10 cellular contexts compared by ENCODE assay signal in the genomic region with DNA sequence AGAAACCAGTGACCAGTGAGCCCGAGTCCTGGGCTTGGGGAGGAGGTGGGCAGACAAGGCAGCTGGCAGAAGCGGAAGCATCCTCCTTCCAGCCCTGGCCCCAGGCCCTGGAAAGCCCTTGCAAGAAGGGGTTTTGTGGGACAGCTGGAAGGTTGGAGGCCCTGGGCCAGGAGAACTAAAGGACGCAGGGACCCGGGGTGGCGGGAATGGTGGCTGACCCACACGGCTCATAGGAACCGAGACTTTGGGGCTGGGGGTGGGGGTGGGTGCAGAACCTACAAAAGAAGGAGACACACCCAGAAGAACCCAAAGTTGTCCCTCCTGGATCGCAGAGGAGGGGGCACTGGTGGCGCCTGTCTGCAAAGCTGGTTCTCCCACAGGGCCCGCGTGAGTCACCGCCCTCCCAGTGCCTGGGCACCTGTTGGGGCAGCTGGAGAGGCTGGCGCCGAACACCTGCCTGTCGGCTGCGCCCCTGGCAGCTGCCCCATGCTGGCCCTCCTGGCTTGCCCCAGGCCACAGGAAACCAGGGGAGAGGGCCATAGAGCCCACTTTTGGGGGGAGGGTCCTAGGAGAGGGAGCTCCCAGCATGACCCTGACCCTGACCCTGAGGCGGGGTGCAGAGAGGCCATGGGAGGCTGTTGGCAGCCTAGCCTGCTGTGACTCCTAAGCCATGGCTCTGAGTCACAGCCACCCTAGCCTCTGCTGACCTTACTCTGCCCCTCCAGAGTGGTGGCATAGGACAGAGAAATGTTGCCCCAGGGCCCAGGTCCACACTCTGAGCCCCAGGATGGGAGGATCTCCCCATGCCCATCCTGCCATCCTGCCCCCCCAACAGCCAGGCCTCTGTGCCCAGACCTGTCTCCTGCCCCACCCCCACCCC. TPM values are rescaled to one million over a fixed set of nuclear protein-coding genes. Genes with fewer than 3 reads are reported as not detected.
DNase-seq lines count a peak whose midpoint lies in the region; ATAC-seq and TF ChIP-seq lines count a peak whose summit lies in the region.
"Had no signal": no experiment of that assay in that cellular context is flagged by ENCODE, and none has a peak within 500 bp of the region (broad histone marks: within the 10 kb centered on the region; RNA-seq: fewer than 3 reads in every experiment).

No MANE protein-coding gene starts in this region.

- H3K27me3 ChIP-seq in Peyer's patch = no peaks in the 10 kb centered on the region
- H3K27me3 ChIP-seq in subcutaneous abdominal adipose tissue (ENCODE audit: control insufficient read depth in 5 of 5, insufficient read depth in 4 of 5, low read length in 5 of 5) = no peaks in the 10 kb centered on the region
- peaks cover 9% of the 10 kb centered on the region for H3K27me3 ChIP-seq in effector memory CD4-positive, alpha-beta T cell (replicated peaks; ENCODE audit: control insufficient read depth, insufficient read depth, low read length, poor library complexity, severe bottlenecking)
- H3K27me3 ChIP-seq: SJSA1 had no signal

- H3K36me3 ChIP-seq in HEK293 (ENCODE audit: control insufficient read depth in 2 of 2, insufficient read depth in 1 of 2, low read length in 2 of 2) (peaks cover 8 to 49% of the 10 kb centered on the region in 2 experiments; a peak in 2 of 3 replicates), Peyer's patch (peaks cover 0 to 31% (median 0%) of the 10 kb centered on the region in 3 donors), subcutaneous abdominal adipose tissue (ENCODE audit: control insufficient read depth in 5 of 5, insufficient read depth in 5 of 5, low read length in 5 of 5) (peaks cover 0 to 37% (median 29%) of the 10 kb centered on the region in 5 donors)
- H3K36me3 ChIP-seq in effector memory CD4-positive, alpha-beta T cell (ENCODE audit: control insufficient read depth, insufficient read depth, low read length) = peaks cover 4% of the 10 kb centered on the region

- H3K4me1 ChIP-seq in HEK293 (ENCODE audit: control insufficient read depth, insufficient read depth, low read length) (peaks cover 9% of the 10 kb centered on the region; the same call in 1 of the 2 replicates), Peyer's patch (peaks cover 0 to 45% (median 15%) of the 10 kb centered on the region in 4 donors), subcutaneous abdominal adipose tissue (ENCODE audit: control insufficient read depth in 5 of 5, insufficient read depth in 5 of 5, low read length in 5 of 5) (peaks cover 0 to 50% (median 45%) of the 10 kb centered on the region in 5 donors)
- H3K4me1 ChIP-seq in effector memory CD4-positive, alpha-beta T cell (ENCODE audit: control insufficient read depth, insufficient read depth, low read length, poor library complexity, severe bottlenecking) = peaks cover 14% of the 10 kb centered on the region

- peak; percentile 1 for ATAC-seq in Right ventricle myocardium superior (ENCODE audit: poor library complexity)
- no peak for ATAC-seq in activated CD4-positive, CD25-positive, alpha-beta regulatory T cell treated with anti-CD3 and anti-CD28 coated beads, Interleukin-2, amount 50 U/mL, for 24 hours
- no peak for ATAC-seq in HG03457 (IDR thresholded peaks at IDR 0.05; ENCODE audit: unreplicated experiment)

- H3K9me3 ChIP-seq in HEK293 (ENCODE audit: control insufficient read depth, insufficient read depth, low read depth, low read length) = no peaks in the 10 kb centered on the region
- no peaks in the 10 kb centered on the region for H3K9me3 ChIP-seq in Peyer's patch
- no peaks in the 10 kb centered on the region for H3K9me3 ChIP-seq in subcutaneous abdominal adipose tissue (ENCODE audit: control insufficient read depth in 5 of 5, low read length in 5 of 5)
- no peaks in the 10 kb centered on the region for H3K9me3 ChIP-seq in effector memory CD4-positive, alpha-beta T cell (ENCODE audit: control insufficient read depth, low read length)
- H3K9me3 ChIP-seq: SJSA1 had no signal

- no peak overlapping the region for H3K27ac ChIP-seq in HEK293 (ENCODE audit: extremely low read depth, low read depth, low read length)
- H3K27ac ChIP-seq in Peyer's patch = peak overlapping the region; percentile 58 to 88 (median 71)
- no peak overlapping the region for H3K27ac ChIP-seq in subcutaneous abdominal adipose tissue (ENCODE audit: low read depth, low read length)
- H3K27ac ChIP-seq in effector memory CD4-positive, alpha-beta T cell (ENCODE audit: insufficient read depth, low read length, poor library complexity, severe bottlenecking) = no peak overlapping the region
- H3K27ac ChIP-seq: SJSA1 had no signal

- DNase-seq in Peyer's patch (peak in 1 of 3 donors; percentile 65), Right ventricle myocardium superior (no peak), CD1c-positive myeloid dendritic cell (ENCODE audit: extremely low spot score) (no peak)
- DNase-seq in effector memory CD4-positive, alpha-beta T cell = no peak

- no peak for TF ChIP-seq POLR2A in Peyer's patch (IDR thresholded peaks at IDR 0.05)

- no peak for TF ChIP-seq CTCF in HEK293 (tag by site-specific recombination; IDR thresholded peaks at IDR 0.05)
- TF ChIP-seq CTCF in Peyer's patch (IDR thresholded peaks at IDR 0.05) = no peak

- POLR2A ChIA-PET in HEK293 (lab: Yijun Ruan, JAX) = interaction anchor here (0.6 to 5.8 kb wide), 5 partner anchors 10 to 89 kb away, joined by 3 to 78 read pairs (median 4); a partner anchor contains a TSS

- CTCF ChIA-PET in HEK293 (lab: Yijun Ruan, JAX) = interaction anchor here (0.8 to 3.3 kb wide), 4 partner anchors 11 to 756 kb away, joined by 3 to 22 read pairs (median 6); a partner anchor contains a TSS

- H3K4me3 ChIP-seq in HEK293 (ENCODE audit: low read depth, low read length) (no peak overlapping the region), Peyer's patch (peak overlapping the region; percentile 30 to 59 (median 37)), subcutaneous abdominal adipose tissue (ENCODE audit: low read depth in 1 of 5, low read length in 5 of 5) (peak overlapping the region; percentile 50 to 70 (median 64))
- H3K4me3 ChIP-seq in effector memory CD4-positive, alpha-beta T cell (ENCODE audit: insufficient read depth, low read depth, low read length, poor library complexity, severe bottlenecking) = no peak overlapping the region
- H3K4me3 ChIP-seq: SJSA1 had no signal

- intact Hi-C loops in Right ventricle myocardium superior (cut with DNase I) = no loop called here

- peak overlapping the region in 3 of 5 donors; percentile 43 to 68 (median 47) for H3K9ac ChIP-seq in subcutaneous abdominal adipose tissue (ENCODE audit: low read length in 5 of 5)

TF ChIP-seq in HEK293, 187 proteins besides CTCF, POLR2A, EP300 and RAD21 (continues in another document):
- TF ChIP-seq HOXC10 (CRISPR knock-in tag; IDR thresholded peaks at IDR 0.05) (no peak), ZIC2 (tag by site-specific recombination; IDR thresholded peaks at IDR 0.05) (peak; percentile 85), ZFP3 (tag by site-specific recombination; IDR thresholded peaks at IDR 0.05; ENCODE audit: low read depth) (no peak), ZNF37A (tag by site-specific recombination; IDR thresholded peaks at IDR 0.05) (no peak), SCRT2 (tag by site-specific recombination; IDR thresholded peaks at IDR 0.05) (peak; percentile 92)
- TF ChIP-seq, protein P1, sequence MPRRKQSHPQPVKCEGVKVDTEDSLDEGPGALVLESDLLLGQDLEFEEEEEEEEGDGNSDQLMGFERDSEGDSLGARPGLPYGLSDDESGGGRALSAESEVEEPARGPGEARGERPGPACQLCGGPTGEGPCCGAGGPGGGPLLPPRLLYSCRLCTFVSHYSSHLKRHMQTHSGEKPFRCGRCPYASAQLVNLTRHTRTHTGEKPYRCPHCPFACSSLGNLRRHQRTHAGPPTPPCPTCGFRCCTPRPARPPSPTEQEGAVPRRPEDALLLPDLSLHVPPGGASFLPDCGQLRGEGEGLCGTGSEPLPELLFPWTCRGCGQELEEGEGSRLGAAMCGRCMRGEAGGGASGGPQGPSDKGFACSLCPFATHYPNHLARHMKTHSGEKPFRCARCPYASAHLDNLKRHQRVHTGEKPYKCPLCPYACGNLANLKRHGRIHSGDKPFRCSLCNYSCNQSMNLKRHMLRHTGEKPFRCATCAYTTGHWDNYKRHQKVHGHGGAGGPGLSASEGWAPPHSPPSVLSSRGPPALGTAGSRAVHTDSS (tag by site-specific recombination; IDR thresholded peaks at IDR 0.05) = no peak
- TF ChIP-seq, protein P2, sequence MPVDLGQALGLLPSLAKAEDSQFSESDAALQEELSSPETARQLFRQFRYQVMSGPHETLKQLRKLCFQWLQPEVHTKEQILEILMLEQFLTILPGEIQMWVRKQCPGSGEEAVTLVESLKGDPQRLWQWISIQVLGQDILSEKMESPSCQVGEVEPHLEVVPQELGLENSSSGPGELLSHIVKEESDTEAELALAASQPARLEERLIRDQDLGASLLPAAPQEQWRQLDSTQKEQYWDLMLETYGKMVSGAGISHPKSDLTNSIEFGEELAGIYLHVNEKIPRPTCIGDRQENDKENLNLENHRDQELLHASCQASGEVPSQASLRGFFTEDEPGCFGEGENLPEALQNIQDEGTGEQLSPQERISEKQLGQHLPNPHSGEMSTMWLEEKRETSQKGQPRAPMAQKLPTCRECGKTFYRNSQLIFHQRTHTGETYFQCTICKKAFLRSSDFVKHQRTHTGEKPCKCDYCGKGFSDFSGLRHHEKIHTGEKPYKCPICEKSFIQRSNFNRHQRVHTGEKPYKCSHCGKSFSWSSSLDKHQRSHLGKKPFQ (tag by site-specific recombination; IDR thresholded peaks at IDR 0.05) = no peak

RNA-seq across cellular contexts. Expression of a gene that starts 0.8 kb away (rescaled TPM):
- total RNA-seq in Peyer's patch (10 to 100 TPM; 10.5 to 63.5 (median 43.5) TPM), Right ventricle myocardium superior (237 TPM)

RNA-seq across cellular contexts. Expression of a gene that starts 11.1 kb away (rescaled TPM):
- total RNA-seq in Peyer's patch = 10 to 100 TPM; 20.8 to 63.8 (median 35.4) TPM
- total RNA-seq in Right ventricle myocardium superior = 57.2 TPM

RNA-seq across cellular contexts. Expression of a gene that starts 12.5 kb away (rescaled TPM):
- 10 to 100 TPM in 1 of 4 donors, 1 to 10 TPM in 3; 3.3 to 11.5 (median 6.2) TPM for total RNA-seq in Peyer's patch
- total RNA-seq in Right ventricle myocardium superior = 22.0 TPM

RNA-seq across cellular contexts. Expression of a gene that starts 33.6 kb away (rescaled TPM):
- total RNA-seq in Peyer's patch = 1 to 10 TPM in 1 of 4 donors, under 1 TPM in 1, not detected in 2; 0.54 to 3.3 TPM
- 0.08 TPM for total RNA-seq in Right ventricle myocardium superior
- total RNA-seq: epithelial cell of proximal tubule, SJSA1 had no signal

RNA-seq across cellular contexts. Expression of a gene that starts 48.3 kb away (rescaled TPM):
- total RNA-seq in Peyer's patch = not detected
- total RNA-seq in Right ventricle myocardium superior = not detected
- total RNA-seq: epithelial cell of proximal tubule, SJSA1 had no signal

Comparison
In these comparisons a context has a peak if more than half of its experiments do, and no peak if none do; other contexts are left out.
1. H3K27ac ChIP-seq: peak in Peyer's patch (4 of 4); none in HEK293 (single experiment), subcutaneous abdominal adipose tissue (single experiment) and effector memory CD4-positive, alpha-beta T cell (single experiment).
2. H3K4me3 ChIP-seq: peak in Peyer's patch (4 of 4) and subcutaneous abdominal adipose tissue (5 of 5); none in HEK293 (single experiment) and effector memory CD4-positive, alpha-beta T cell (single experiment).